Comparison of ENCODE assay signal across 15 cellular contexts in genomic region chr4:3239342-3239741, GRCh38.
"Had no signal": no experiment of that assay in that cellular context is flagged by ENCODE, and none has a peak within 500 bp of the region (broad histone marks: within the 10 kb centered on the region; RNA-seq: fewer than 3 reads in every experiment).

No MANE protein-coding gene starts in this region.

- H3K4me3 Mint-ChIP-seq: natural killer cell, neural crest cell had no signal

- ATAC-seq: heart right ventricle, left lobe of liver, mucosa of descending colon, natural killer cell had no signal

- H3K27ac Mint-ChIP-seq: natural killer cell had no signal

- H3K4me1 Mint-ChIP-seq: neural crest cell had no signal

- DNase-seq: effector CD4-positive, alpha-beta T cell; foreskin melanocyte; heart right ventricle; islet precursor cell; natural killer cell; nucleus accumbens; sigmoid colon; stimulated activated CD4-positive, alpha-beta T cell treated with anti-CD3 and anti-CD28 coated beads, Interleukin-2, amount 100 ng/mL, for 24 hours; stimulated activated CD4-positive, alpha-beta T cell treated with anti-CD3 and anti-CD28 coated beads, Interleukin-4, amount 100 ng/mL, for 4 hours; stimulated activated naive CD4-positive, alpha-beta T cell; stomach; transverse colon had no signal

- H3K9me3 Mint-ChIP-seq: natural killer cell, neural crest cell had no signal

- H3K36me3 Mint-ChIP-seq: natural killer cell had no signal
